In genomic region chr12:52506858-52507715, GRCh38 we compare ENCODE assay signal across 9 cellular contexts. TPM values are rescaled to one million over a fixed set of nuclear protein-coding genes. Genes with fewer than 3 reads are reported as not detected.
DNase-seq lines count a peak whose midpoint lies in the region; ATAC-seq and TF ChIP-seq lines count a peak whose summit lies in the region.
"Had no signal": no experiment of that assay in that cellular context is flagged by ENCODE, and none has a peak within 500 bp of the region (broad histone marks: within the 10 kb centered on the region; RNA-seq: fewer than 3 reads in every experiment).

No MANE protein-coding gene starts in this region.

- H3K4me3 ChIP-seq in vagina, result no peak overlapping the region
- H3K4me3 ChIP-seq: BLaER1 had no signal

- H3K27ac ChIP-seq in vagina, result no peak overlapping the region
- H3K27ac ChIP-seq: BLaER1 had no signal

- TF ChIP-seq CTCF in vagina (IDR thresholded peaks at IDR 0.05), result peak in 2 of 3 experiments; percentile 23 to 50

- DNase-seq in NCI-H1436 (lab: John Stamatoyannopoulos, UW), result peak; percentile 32
- DNase-seq in NCI-H1436 treated with DMSO at 0.1 percent for 48 hours (lab: John Stamatoyannopoulos, UW), result no peak
- peak; percentile 10 for DNase-seq in NCI-H1694 (lab: John Stamatoyannopoulos, UW)
- peak; percentile 65 to 71 for DNase-seq in T47D (ENCODE audit: low read depth in 1 of 2, low spot score in 1 of 2)
- no peak for DNase-seq in left colon
- peak in 1 of 2 donors; percentile 70 for DNase-seq in vagina (ENCODE audit: extremely low spot score in 2 of 2)
- DNase-seq in stimulated activated CD4-positive, alpha-beta T cell treated with anti-CD3 and anti-CD28 coated beads, Interleukin-4, amount 100 ng/mL, for 4 hours, result no peak

- H3K4me1 ChIP-seq in vagina, result no peaks in the 10 kb centered on the region
- H3K4me1 ChIP-seq: BLaER1 had no signal

- in situ Hi-C loops in T47D (cut with HindIII; ENCODE audit: low pct_unique_long_range_greater_than_20kb, low sequenced_read_pairs), result no loop called here

- H3K36me3 ChIP-seq in vagina, result no peaks in the 10 kb centered on the region
- H3K36me3 ChIP-seq: BLaER1 had no signal

- peak; percentile 48 for ATAC-seq in left colon
- ATAC-seq in GM18907 (IDR thresholded peaks at IDR 0.05; ENCODE audit: unreplicated experiment), result no peak

- H3K9me3 ChIP-seq in vagina, result no peaks in the 10 kb centered on the region

- TF ChIP-seq POLR2A in vagina (IDR thresholded peaks at IDR 0.05), result no peak

- H3K27me3 ChIP-seq in vagina, result no peaks in the 10 kb centered on the region
- H3K27me3 ChIP-seq: BLaER1 had no signal

- intact Hi-C loops in left colon (cut with DNase I, micrococcal nuclease), result loop anchor here in 1 of 2 donors (5.0 to 10.0 kb wide), 2 partner anchors 115 to 132 kb away; no protein-coding TSS in a partner anchor
- intact Hi-C loops in vagina (cut with DNase I), result no loop called here

RNA-seq across cellular contexts. Expression of gene KRT5, which starts 13.1 kb away (rescaled TPM):
- total RNA-seq in left colon (under 1 TPM in 1 of 2 donors, not detected in 1; 0.24 TPM), vagina (4,247 TPM)

RNA-seq across cellular contexts. Expression of gene KRT6A, which starts 14.0 kb away (rescaled TPM):
- total RNA-seq in left colon (not detected), vagina (7,258 TPM)

RNA-seq across cellular contexts. Expression of gene KRT6C, which starts 33.5 kb away (rescaled TPM):
- total RNA-seq in left colon (not detected), vagina (257 TPM)

RNA-seq across cellular contexts. Expression of gene KRT71, which starts 45.9 kb away (rescaled TPM):
- not detected for total RNA-seq in left colon
- not detected for total RNA-seq in vagina

RNA-seq across cellular contexts. Expression of gene KRT6B, which starts 55.1 kb away (rescaled TPM):
- total RNA-seq in left colon (not detected), vagina (184 TPM)

Comparison
In these comparisons a context has a peak if more than half of its experiments do, and no peak if none do; other contexts are left out.
1. DNase-seq: peak in NCI-H1436 (single experiment), NCI-H1694 (single experiment) and T47D (2 of 2); none in NCI-H1436 treated with DMSO at 0.1 percent for 48 hours (single experiment), left colon (0 of 2) and stimulated activated CD4-positive, alpha-beta T cell treated with anti-CD3 and anti-CD28 coated beads, Interleukin-4, amount 100 ng/mL, for 4 hours (0 of 2).
2. RNA of gene KRT5, which starts 13.1 kb away (total RNA-seq): 4,247 TPM in vagina (single experiment); 0.24 TPM in left colon; every median in the first group is over 1,000 times any median in the second.
3. RNA of gene KRT6A, which starts 14.0 kb away (total RNA-seq): 7,258 TPM in vagina (single experiment); not detected in left colon; every median in the first group is over 1,000 times any median in the second.
4. RNA of gene KRT6C, which starts 33.5 kb away (total RNA-seq): 257 TPM in vagina (single experiment); not detected in left colon; every median in the first group is over 100 times any median in the second.